In the genomic region with DNA sequence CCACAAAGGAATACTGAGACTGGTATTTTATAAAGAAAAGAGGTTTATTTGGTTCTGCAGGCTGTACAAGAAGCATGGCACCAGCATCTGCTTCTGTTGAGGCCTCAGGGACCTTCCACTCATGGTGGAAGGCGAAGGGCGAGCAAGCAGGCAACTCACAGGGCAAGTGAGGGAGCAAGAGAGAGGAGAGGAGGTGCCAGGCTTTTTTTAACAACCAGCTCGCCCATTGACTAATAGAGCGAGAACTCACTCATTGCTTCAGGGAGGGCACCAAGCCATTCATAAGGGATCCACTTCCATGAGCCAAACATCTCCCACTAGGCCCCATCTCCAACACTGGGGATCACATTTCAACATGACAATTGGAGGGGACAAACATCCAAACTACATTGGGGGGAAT, we compare ENCODE assay signal across 10 cellular contexts. TPM values are rescaled to one million over a fixed set of nuclear protein-coding genes. Genes with fewer than 3 reads are reported as not detected.
DNase-seq lines count a peak whose midpoint lies in the region; ATAC-seq and TF ChIP-seq lines count a peak whose summit lies in the region.
"Had no signal": no experiment of that assay in that cellular context is flagged by ENCODE, and none has a peak within 500 bp of the region (broad histone marks: within the 10 kb centered on the region; RNA-seq: fewer than 3 reads in every experiment).

No MANE protein-coding gene starts in this region.

- TF ChIP-seq CTCF in mammary epithelial cell (conservative IDR thresholded peaks at IDR 0.05 in 1 of 2, IDR thresholded peaks at IDR 0.05 in 1 of 2; ENCODE audit: extremely low read depth in 1 of 2, insufficient read depth in 1 of 2, low read depth in 1 of 2, low read length in 2 of 2) (no peak), mesothelial cell of epicardium (IDR thresholded peaks at IDR 0.05; ENCODE audit: unreplicated experiment) (no peak), GM13977 (IDR thresholded peaks at IDR 0.05; ENCODE audit: extremely low read depth, insufficient read depth, missing control alignments) (no peak)

- dilution Hi-C loops in mammary epithelial cell (cut with HindIII; ENCODE audit: low sequenced_read_pairs), result no loop called here

- H3K36me3 ChIP-seq in mammary epithelial cell (ENCODE audit: insufficient read depth, low read length), result peaks cover 24% of the 10 kb centered on the region

- peak overlapping the region; percentile 74 for H3K4me2 ChIP-seq in mammary epithelial cell (ENCODE audit: insufficient read depth, low read depth, low read length)

- H3K9me3 ChIP-seq in mammary epithelial cell (replicated peaks; ENCODE audit: insufficient read depth, low read length), result no peaks in the 10 kb centered on the region

- in situ Hi-C loops in mammary epithelial cell (cut with MboI; ENCODE audit: low sequenced_read_pairs in 2 of 2) (no loop called here), GM13977 (cut with MboI; ENCODE audit: low pct_unique_long_range_greater_than_20kb, low sequenced_read_pairs, unreplicated experiment) (loop anchor here (10.0 kb wide), 1 partner anchor 47 kb away; no protein-coding TSS in a partner anchor)

- H3K27me3 Mint-ChIP-seq in stimulated activated naive CD8-positive, alpha-beta T cell treated with anti-CD3 and anti-CD28 coated beads, Interleukin-15, Interleukin-2, amounts not matched to agents 100 ng/mL and 50 ng/mL, for 24 hours, result no peaks in the 10 kb centered on the region
- no peaks in the 10 kb centered on the region for H3K27me3 Mint-ChIP-seq in mesothelial cell of epicardium (ENCODE audit: low read depth)

- WGBS in mammary epithelial cell (ENCODE audit: low coverage, missing lambda C conversion rate), result 89% methylated on average over 4 of the region's 4 CpGs

- H3K4me3 Mint-ChIP-seq in stimulated activated naive CD8-positive, alpha-beta T cell treated with anti-CD3 and anti-CD28 coated beads, Interleukin-15, Interleukin-2, amounts not matched to agents 100 ng/mL and 50 ng/mL, for 24 hours, result peak overlapping the region; percentile 86
- peak overlapping the region; percentile 88 for H3K4me3 Mint-ChIP-seq in mesothelial cell of epicardium

- H3K9ac ChIP-seq in mammary epithelial cell (ENCODE audit: insufficient read depth, low read length), result peak overlapping the region; percentile 94

- no peak for DNase-seq in stimulated activated naive CD8-positive, alpha-beta T cell treated with anti-CD3 and anti-CD28 coated beads, Interleukin-15, Interleukin-2, amounts not matched to agents 100 U/mL and 50 U/mL, for 24 hours
- peak; percentile 13 for DNase-seq in mammary epithelial cell
- DNase-seq in mesothelial cell of epicardium (ENCODE audit: low spot score in 2 of 2, unreplicated experiment in 2 of 2), result no peak
- no peak for DNase-seq in Kasumi-1 (lab: John Stamatoyannopoulos, UW)
- no peak for DNase-seq in stimulated activated CD4-positive, alpha-beta T cell treated with anti-CD3 and anti-CD28 coated beads, Interleukin-4, amount 100 ng/mL, for 4 hours
- no peak for DNase-seq in GM13977 (ENCODE audit: low spot score)
- DNase-seq in hepatic stellate cell (ENCODE audit: low spot score), result no peak
- DNase-seq: effector CD4-positive, alpha-beta T cell had no signal

- intact Hi-C loops in mammary epithelial cell (cut with micrococcal nuclease), result no loop called here

- TSS peak; percentile 26 for BruUV-seq in mammary epithelial cell (replicated peaks; lab: Mats Ljungman, UMichigan)

- no peak for ATAC-seq in stimulated activated naive CD8-positive, alpha-beta T cell treated with anti-CD3 and anti-CD28 coated beads, Interleukin-15, Interleukin-2, amounts not matched to agents 100 U/mL and 50 U/mL, for 24 hours

- H3K4me1 Mint-ChIP-seq in stimulated activated naive CD8-positive, alpha-beta T cell treated with anti-CD3 and anti-CD28 coated beads, Interleukin-15, Interleukin-2, amounts not matched to agents 100 ng/mL and 50 ng/mL, for 24 hours (ENCODE audit: low read depth), result peaks cover 29% of the 10 kb centered on the region
- H3K4me1 Mint-ChIP-seq in mesothelial cell of epicardium, result peaks cover 19% of the 10 kb centered on the region

- CTCF ChIA-PET in mammary epithelial cell (lab: Charles Lee; ENCODE audit: low non-redundant PET), result no interaction called here

- no peak overlapping the region for H2AFZ ChIP-seq in mammary epithelial cell (ENCODE audit: low read depth, low read length)

- H4K20me1 ChIP-seq in mammary epithelial cell (ENCODE audit: insufficient read depth, low read length), result no peaks in the 10 kb centered on the region

- peaks cover 27% of the 10 kb centered on the region for H3K36me3 Mint-ChIP-seq in stimulated activated naive CD8-positive, alpha-beta T cell treated with anti-CD3 and anti-CD28 coated beads, Interleukin-15, Interleukin-2, amounts not matched to agents 100 ng/mL and 50 ng/mL, for 24 hours (ENCODE audit: low read depth)
- peaks cover 24% of the 10 kb centered on the region for H3K36me3 Mint-ChIP-seq in mesothelial cell of epicardium

- H3K79me2 ChIP-seq in mammary epithelial cell (ENCODE audit: insufficient read depth, low read length), result peaks cover 57% of the 10 kb centered on the region

- no peaks in the 10 kb centered on the region for H3K27me3 ChIP-seq in mammary epithelial cell (ENCODE audit: insufficient read depth, low read length)

- H3K4me3 ChIP-seq in mammary epithelial cell (replicated peaks in 1 of 3; ENCODE audit: insufficient read depth in 1 of 3, low read depth in 2 of 3, low read length in 3 of 3), result peak overlapping the region; percentile 72 to 92 (median 79)

- H3K27ac ChIP-seq in mammary epithelial cell (ENCODE audit: insufficient read depth, low read depth, low read length), result peak overlapping the region; percentile 93

- H3K4me1 ChIP-seq in mammary epithelial cell (ENCODE audit: insufficient read depth, low read length), result peaks cover 12% of the 10 kb centered on the region

- no peaks in the 10 kb centered on the region for H3K9me3 Mint-ChIP-seq in stimulated activated naive CD8-positive, alpha-beta T cell treated with anti-CD3 and anti-CD28 coated beads, Interleukin-15, Interleukin-2, amounts not matched to agents 100 ng/mL and 50 ng/mL, for 24 hours
- H3K9me3 Mint-ChIP-seq in mesothelial cell of epicardium, result no peaks in the 10 kb centered on the region

- H3K27ac Mint-ChIP-seq in stimulated activated naive CD8-positive, alpha-beta T cell treated with anti-CD3 and anti-CD28 coated beads, Interleukin-15, Interleukin-2, amounts not matched to agents 100 ng/mL and 50 ng/mL, for 24 hours, result peak overlapping the region; percentile 42
- peak overlapping the region; percentile 86 for H3K27ac Mint-ChIP-seq in mesothelial cell of epicardium

RNA-seq across cellular contexts. Expression of gene PTS, which starts 1.2 kb away (rescaled TPM):
- total RNA-seq in mammary epithelial cell (10 to 100 TPM; 47.5 to 66.4 TPM), mesothelial cell of epicardium (54.9 to 59.3 TPM (median 56.2 TPM) in 3 replicates)
- polyA plus RNA-seq in mammary epithelial cell, result 38.4 TPM
- 13.0 TPM for polyA minus RNA-seq in mammary epithelial cell

RNA-seq across cellular contexts. Expression of gene PLET1, which starts 33.2 kb away (rescaled TPM):
- total RNA-seq in mammary epithelial cell (not detected), mesothelial cell of epicardium (not detected in 3 replicates)
- polyA plus RNA-seq in mammary epithelial cell, result not detected
- polyA minus RNA-seq in mammary epithelial cell, result not detected
- total RNA-seq: Daoy had no signal

RNA-seq across cellular contexts. Expression of gene BCO2, which starts 52.2 kb away (rescaled TPM):
- total RNA-seq in mammary epithelial cell, result 1 to 10 TPM; 3.8 to 4.9 TPM
- 1.5 TPM for polyA plus RNA-seq in mammary epithelial cell
- 10.7 TPM for polyA minus RNA-seq in mammary epithelial cell
- 38.2 to 43.4 TPM (median 38.9 TPM) in 3 replicates for total RNA-seq in mesothelial cell of epicardium
